In genomic region chr2:126914811-126915500, GRCh38 we compare ENCODE assay signal across 17 cellular contexts. TPM values are rescaled to one million over a fixed set of nuclear protein-coding genes. Genes with fewer than 3 reads are reported as not detected.
DNase-seq lines count a peak whose midpoint lies in the region; FAIRE-seq and TF ChIP-seq lines count a peak whose summit lies in the region.
"Had no signal": no experiment of that assay in that cellular context is flagged by ENCODE, and none has a peak within 500 bp of the region (broad histone marks: within the 10 kb centered on the region; RNA-seq: fewer than 3 reads in every experiment).

No MANE protein-coding gene starts in this region.

- H3K36me3 ChIP-seq in esophagus muscularis mucosa (no peaks in the 10 kb centered on the region), neural progenitor cell (no peaks in the 10 kb centered on the region)

- no peaks in the 10 kb centered on the region for H3K36me3 Mint-ChIP-seq in neural progenitor cell
- H3K36me3 Mint-ChIP-seq: CD4-positive, CD25-positive, alpha-beta regulatory T cell had no signal

- DNase-seq in Ammon's horn (ENCODE audit: low spot score), result peak; percentile 25
- peak; percentile 90 for DNase-seq in NCI-H1694 (lab: John Stamatoyannopoulos, UW)
- DNase-seq in esophagus muscularis mucosa (ENCODE audit: extremely low spot score), result peak; percentile 84
- DNase-seq in posterior vena cava (ENCODE audit: low spot score), result peak; percentile 62
- no peak for DNase-seq in ecto neural progenitor cell (ENCODE audit: low spot score)
- no peak for DNase-seq in frontal cortex (ENCODE audit: low spot score in 2 of 2)
- DNase-seq in neural progenitor cell (ENCODE audit: low spot score), result no peak
- DNase-seq: AML-193; CD4-positive, CD25-positive, alpha-beta regulatory T cell; KBM-7; NCI-H1092; NCI-H187; NCI-H82; Right ventricle myocardium superior had no signal

- no peak overlapping the region for H3K27ac Mint-ChIP-seq in neural progenitor cell

- H3F3A ChIP-seq in neural progenitor cell (ENCODE audit: low read depth), result no peaks in the 10 kb centered on the region

- H3K4me3 ChIP-seq in esophagus muscularis mucosa (no peak overlapping the region), neural progenitor cell (no peak overlapping the region)

- TF ChIP-seq CTCF in esophagus muscularis mucosa (IDR thresholded peaks at IDR 0.05) (no peak), neural progenitor cell (IDR thresholded peaks at IDR 0.05) (no peak)

- peaks cover 2% of the 10 kb centered on the region for H3K27me3 Mint-ChIP-seq in neural progenitor cell (ENCODE audit: insufficient read depth, low read depth)
- H3K27me3 Mint-ChIP-seq: CD4-positive, CD25-positive, alpha-beta regulatory T cell had no signal

- H3K27ac ChIP-seq in esophagus muscularis mucosa (replicated peaks in 1 of 4) (no peak overlapping the region), neural progenitor cell (no peak overlapping the region)

- H3K4me3 Mint-ChIP-seq in neural progenitor cell, result no peak overlapping the region
- H3K4me3 Mint-ChIP-seq: CD4-positive, CD25-positive, alpha-beta regulatory T cell had no signal

- WGBS in esophagus muscularis mucosa, result 95% methylated on average over 14 of the region's 14 CpGs

- H3K4me1 ChIP-seq in esophagus muscularis mucosa (no peaks in the 10 kb centered on the region), neural progenitor cell (no peaks in the 10 kb centered on the region)

- H4K20me1 ChIP-seq in neural progenitor cell (ENCODE audit: low read depth), result no peaks in the 10 kb centered on the region

- no peak overlapping the region for H3K9ac ChIP-seq in neural progenitor cell

- H3K4me1 Mint-ChIP-seq in neural progenitor cell, result no peaks in the 10 kb centered on the region
- H3K4me1 Mint-ChIP-seq: CD4-positive, CD25-positive, alpha-beta regulatory T cell had no signal

- no peaks in the 10 kb centered on the region for H3K79me2 ChIP-seq in neural progenitor cell (ENCODE audit: low read depth)

- no peak overlapping the region for H2AFZ ChIP-seq in neural progenitor cell (replicated peaks)

- FAIRE-seq in frontal cortex (lab: Jason Lieb, UNC), result no peak
- FAIRE-seq: H54 had no signal

- intact Hi-C loops in esophagus muscularis mucosa (cut with DNase I) (no loop called here), posterior vena cava (cut with DNase I) (no loop called here)

- no peaks in the 10 kb centered on the region for H3K9me3 Mint-ChIP-seq in neural progenitor cell

- peaks cover 0 to 4% (median 0%) of the 10 kb centered on the region in 4 donors for H3K27me3 ChIP-seq in esophagus muscularis mucosa
- no peaks in the 10 kb centered on the region for H3K27me3 ChIP-seq in neural progenitor cell

- H3K9me3 ChIP-seq in esophagus muscularis mucosa (no peaks in the 10 kb centered on the region), neural progenitor cell (ENCODE audit: low read depth) (no peaks in the 10 kb centered on the region)

- TF ChIP-seq POLR2A in esophagus muscularis mucosa (IDR thresholded peaks at IDR 0.05; ENCODE audit: low read depth), result no peak

- no peak overlapping the region for H3K4me2 ChIP-seq in neural progenitor cell

- no peak for TF ChIP-seq EP300 in esophagus muscularis mucosa (IDR thresholded peaks at IDR 0.05)

RNA-seq across cellular contexts. Expression of gene TEX51, which starts 16.3 kb away (rescaled TPM):
- total RNA-seq in esophagus muscularis mucosa (not detected), posterior vena cava (not detected), frontal cortex (not detected), neural progenitor cell (ENCODE audit: low replicate concordance) (not detected in 2 replicates)
- total RNA-seq: CD4-positive, CD25-positive, alpha-beta regulatory T cell; MCF 10A; NCI-H460; Right ventricle myocardium superior had no signal

Comparison
In these comparisons a context has a peak if more than half of its experiments do, and no peak if none do; other contexts are left out.
1. DNase-seq: peak in Ammon's horn (single experiment), NCI-H1694 (single experiment), esophagus muscularis mucosa (single experiment) and posterior vena cava (single experiment); none in ecto neural progenitor cell (single experiment), frontal cortex (0 of 2) and neural progenitor cell (single experiment).